Comparison of ENCODE assay signal across 26 cellular contexts in the genomic region with DNA sequence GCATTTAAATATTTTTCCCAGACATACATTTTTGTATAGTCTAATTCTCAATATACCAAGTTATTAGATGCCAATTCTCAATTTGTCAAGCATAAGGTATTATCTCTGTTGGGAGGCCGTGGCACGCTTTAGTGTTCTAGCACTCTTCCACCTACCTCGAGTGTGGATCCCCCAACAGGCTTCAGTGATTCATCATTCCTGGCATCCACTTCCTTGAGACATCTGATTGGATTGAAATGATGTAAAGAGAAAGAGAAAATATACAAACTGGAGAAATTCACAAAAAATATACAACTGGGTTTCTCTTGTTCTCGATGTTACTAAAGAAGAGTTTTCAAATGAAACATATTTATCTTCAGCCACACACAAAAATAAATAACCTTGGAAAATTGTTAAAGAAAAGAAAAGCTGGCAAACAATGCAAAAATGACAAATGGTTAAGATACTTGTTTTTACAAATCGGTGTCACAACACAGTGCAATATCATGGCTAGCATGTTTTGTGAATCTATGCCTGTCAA.
DNase-seq lines count a peak whose midpoint lies in the region; ATAC-seq and TF ChIP-seq lines count a peak whose summit lies in the region.
"Had no signal": no experiment of that assay in that cellular context is flagged by ENCODE, and none has a peak within 500 bp of the region (broad histone marks: within the 10 kb centered on the region; RNA-seq: fewer than 3 reads in every experiment).

No MANE protein-coding gene starts in this region.

- no peaks in the 10 kb centered on the region for H3K36me3 ChIP-seq in cardiac muscle cell
- H3K36me3 ChIP-seq: ascending aorta, esophagus squamous epithelium, upper lobe of left lung had no signal

- no peaks in the 10 kb centered on the region for H3K27me3 ChIP-seq in cardiac muscle cell
- H3K27me3 ChIP-seq: ascending aorta, esophagus squamous epithelium, hepatocyte, upper lobe of left lung had no signal

- no peaks in the 10 kb centered on the region for H3K36me3 Mint-ChIP-seq in activated naive CD4-positive, alpha-beta T cell treated with anti-CD3 and anti-CD28 coated beads, Interleukin-2, amount 50 U/mL, for 72 hours
- H3K36me3 Mint-ChIP-seq: activated CD8-positive, alpha-beta memory T cell treated with anti-CD3 and anti-CD28 coated beads, Interleukin-2, amount 10 ng/mL, durations not matched to agents 7 days and 5 days; CD4-positive, CD25-positive, alpha-beta regulatory T cell had no signal

- peak overlapping the region; percentile 90 for H3K27ac ChIP-seq in cardiac muscle cell
- H3K27ac ChIP-seq: ascending aorta, esophagus squamous epithelium, hepatocyte, HL-60, upper lobe of left lung had no signal

- no peak for TF ChIP-seq CTCF in cardiac muscle cell (IDR thresholded peaks at IDR 0.05; ENCODE audit: low read depth, low read length)
- TF ChIP-seq CTCF in fibroblast of villous mesenchyme (IDR thresholded peaks at IDR 0.05; ENCODE audit: insufficient read depth, low read depth, low read length): no peak

- DNase-seq in cardiac muscle cell (ENCODE audit: low read depth in 1 of 2, low spot score in 1 of 2) (peak in 1 of 2 donors; percentile 53), left ventricle myocardium superior (no peak), astrocyte of the hippocampus (ENCODE audit: low read depth, low spot score) (peak; percentile 58), fibroblast of villous mesenchyme (ENCODE audit: low read depth) (peak; percentile 30), NOMO-1 treated with dmso at 0.1 percent for 144 hours (lab: John Stamatoyannopoulos, UW; ENCODE audit: unreplicated experiment) (no peak), NCI-H1417 treated with DMSO at 0.1 percent for 48 hours (lab: John Stamatoyannopoulos, UW) (no peak)
- DNase-seq in activated naive CD4-positive, alpha-beta T cell treated with anti-CD3 and anti-CD28 coated beads, Interleukin-2, amount 50 U/mL, for 72 hours (ENCODE audit: low spot score in 2 of 2): no peak
- DNase-seq: activated CD4-positive, CD25-positive, alpha-beta regulatory T cell treated with anti-CD3 and anti-CD28 coated beads, Interleukin-2, amount 50 U/mL, for 72 hours; activated CD8-positive, alpha-beta memory T cell treated with anti-CD3 and anti-CD28 coated beads, Interleukin-2, amount 10 ng/mL, durations not matched to agents 7 days and 5 days; CD4-positive, CD25-positive, alpha-beta regulatory T cell; DMS53; esophagus squamous epithelium; H7; KBM-7; kidney glomerular epithelial cell; NCI-H1105 treated with DMSO at 0.1 percent for 48 hours; NCI-H2227 treated with DMSO at 0.1 percent for 48 hours; right cardiac atrium; SIG-M5; upper lobe of left lung had no signal

- no peak for ATAC-seq in left ventricle myocardium superior
- no peak for ATAC-seq in activated naive CD4-positive, alpha-beta T cell treated with anti-CD3 and anti-CD28 coated beads, Interleukin-2, amount 50 U/mL, for 72 hours
- ATAC-seq in GM21737 (IDR thresholded peaks at IDR 0.05; ENCODE audit: unreplicated experiment): no peak
- ATAC-seq: activated CD8-positive, alpha-beta memory T cell treated with anti-CD3 and anti-CD28 coated beads, Interleukin-2, amount 10 ng/mL, durations not matched to agents 7 days and 5 days; right cardiac atrium had no signal

- no peaks in the 10 kb centered on the region for H3K9me3 ChIP-seq in cardiac muscle cell (ENCODE audit: low read depth)
- H3K9me3 ChIP-seq: ascending aorta, esophagus squamous epithelium, upper lobe of left lung had no signal

- intact Hi-C loops in left ventricle myocardium superior (cut with micrococcal nuclease): no loop called here

- H3K4me3 ChIP-seq in cardiac muscle cell (no peak overlapping the region), fibroblast of villous mesenchyme (ENCODE audit: low read depth, low read length) (no peak overlapping the region)
- H3K4me3 ChIP-seq: ascending aorta, esophagus squamous epithelium, hepatocyte, upper lobe of left lung had no signal

- peaks cover 61% of the 10 kb centered on the region for H3K4me1 ChIP-seq in cardiac muscle cell (ENCODE audit: low read depth)

- H3K27ac Mint-ChIP-seq in activated naive CD4-positive, alpha-beta T cell treated with anti-CD3 and anti-CD28 coated beads, Interleukin-2, amount 50 U/mL, for 72 hours: no peak overlapping the region
- H3K27ac Mint-ChIP-seq: activated CD8-positive, alpha-beta memory T cell treated with anti-CD3 and anti-CD28 coated beads, Interleukin-2, amount 10 ng/mL, durations not matched to agents 7 days and 5 days; CD4-positive, CD25-positive, alpha-beta regulatory T cell; stimulated activated naive CD8-positive, alpha-beta T cell treated with anti-CD3 and anti-CD28 coated beads, Interleukin-15, Interleukin-2, amounts not matched to agents 100 ng/mL and 50 ng/mL, for 24 hours had no signal

- no peaks in the 10 kb centered on the region for H3K9me3 Mint-ChIP-seq in activated naive CD4-positive, alpha-beta T cell treated with anti-CD3 and anti-CD28 coated beads, Interleukin-2, amount 50 U/mL, for 72 hours
- H3K9me3 Mint-ChIP-seq: neural crest cell; stimulated activated naive CD8-positive, alpha-beta T cell treated with anti-CD3 and anti-CD28 coated beads, Interleukin-15, Interleukin-2, amounts not matched to agents 100 ng/mL and 50 ng/mL, for 24 hours had no signal

Comparison
In these comparisons a context has a peak if more than half of its experiments do, and no peak if none do; other contexts are left out.
1. DNase-seq: peak in astrocyte of the hippocampus (single experiment) and fibroblast of villous mesenchyme (single experiment); none in left ventricle myocardium superior (single experiment), NOMO-1 treated with dmso at 0.1 percent for 144 hours (single experiment), activated naive CD4-positive, alpha-beta T cell treated with anti-CD3 and anti-CD28 coated beads, Interleukin-2, amount 50 U/mL, for 72 hours (0 of 2) and NCI-H1417 treated with DMSO at 0.1 percent for 48 hours (single experiment).